22 cellular contexts compared by ENCODE assay signal in genomic region chr7:90698616-90699015, GRCh38.
DNase-seq lines count a peak whose midpoint lies in the region; ATAC-seq, FAIRE-seq and TF ChIP-seq lines count a peak whose summit lies in the region.
"Had no signal": no experiment of that assay in that cellular context is flagged by ENCODE, and none has a peak within 500 bp of the region (broad histone marks: within the 10 kb centered on the region; RNA-seq: fewer than 3 reads in every experiment).

No MANE protein-coding gene starts in this region.

- H3K4me1 ChIP-seq in PC-3 (ENCODE audit: insufficient read depth, low read length) = peaks cover 14% of the 10 kb centered on the region
- no peaks in the 10 kb centered on the region for H3K4me1 ChIP-seq in mammary epithelial cell (ENCODE audit: insufficient read depth, low read length)

- intact Hi-C loops in PC-3 (cut with micrococcal nuclease) (loop anchor here (10.0 kb wide), 1 partner anchor 336 kb away; no protein-coding TSS in a partner anchor), mammary epithelial cell (cut with micrococcal nuclease) (no loop called here)

- H3K79me2 ChIP-seq in PC-3 (ENCODE audit: low read length) (no peaks in the 10 kb centered on the region), mammary epithelial cell (ENCODE audit: insufficient read depth, low read length) (peaks cover 20% of the 10 kb centered on the region)

- dilution Hi-C loops in mammary epithelial cell (cut with HindIII; ENCODE audit: low sequenced_read_pairs) = no loop called here

- TF ChIP-seq CTCF in PC-3 (conservative IDR thresholded peaks at IDR 0.05; ENCODE audit: low read depth, low read length) = no peak
- TF ChIP-seq CTCF in osteocyte (IDR thresholded peaks at IDR 0.05) = no peak
- no peak for TF ChIP-seq CTCF in mammary epithelial cell (conservative IDR thresholded peaks at IDR 0.05 in 1 of 2, IDR thresholded peaks at IDR 0.05 in 1 of 2; ENCODE audit: extremely low read depth in 1 of 2, insufficient read depth in 1 of 2, low read depth in 1 of 2, low read length in 2 of 2)

- H3K36me3 ChIP-seq in PC-3 (ENCODE audit: low read depth, low read length) = no peaks in the 10 kb centered on the region
- no peaks in the 10 kb centered on the region for H3K36me3 ChIP-seq in mammary epithelial cell (ENCODE audit: insufficient read depth, low read length)

- peaks cover 58% of the 10 kb centered on the region for H3K4me1 Mint-ChIP-seq in osteocyte (ENCODE audit: unreplicated experiment)
- peaks cover 2% of the 10 kb centered on the region for H3K4me1 Mint-ChIP-seq in activated T-cell treated with anti-CD3 and anti-CD28 coated beads, Interleukin-2, amount 50 U/mL, for 24 hours (ENCODE audit: low read depth)

- CTCF ChIA-PET in PC-3 (lab: Charles Lee) (no interaction called here), mammary epithelial cell (lab: Charles Lee; ENCODE audit: low non-redundant PET) (no interaction called here)

- H3K27me3 ChIP-seq in PC-3 (ENCODE audit: low read length) (no peaks in the 10 kb centered on the region), mammary epithelial cell (ENCODE audit: insufficient read depth, low read length) (no peaks in the 10 kb centered on the region)

- no peak overlapping the region for H3K27ac ChIP-seq in PC-3 (ENCODE audit: low read length)
- no peak overlapping the region for H3K27ac ChIP-seq in mammary epithelial cell (ENCODE audit: insufficient read depth, low read depth, low read length)
- H3K27ac ChIP-seq: RWPE1 had no signal

- H3K9me2 ChIP-seq in PC-3 (replicated peaks; ENCODE audit: low read length) = no peaks in the 10 kb centered on the region
- H3K9me2 ChIP-seq: SK-N-SH had no signal

- FAIRE-seq in islet of Langerhans (lab: Jason Lieb, UNC) = peak; percentile 58
- FAIRE-seq: GM12891, H1 had no signal

- 90% methylated on average over 2 of the region's 2 CpGs for WGBS in mammary epithelial cell (ENCODE audit: low coverage, missing lambda C conversion rate)

- H3K27me3 Mint-ChIP-seq in osteocyte (ENCODE audit: unreplicated experiment) = no peaks in the 10 kb centered on the region
- no peaks in the 10 kb centered on the region for H3K27me3 Mint-ChIP-seq in activated T-cell treated with anti-CD3 and anti-CD28 coated beads, Interleukin-2, amount 50 U/mL, for 24 hours
- H3K27me3 Mint-ChIP-seq: CD4-positive, CD25-positive, alpha-beta regulatory T cell had no signal

- peak overlapping the region; percentile 15 for H3K27ac Mint-ChIP-seq in osteocyte (ENCODE audit: unreplicated experiment)
- no peak overlapping the region for H3K27ac Mint-ChIP-seq in activated T-cell treated with anti-CD3 and anti-CD28 coated beads, Interleukin-2, amount 50 U/mL, for 24 hours
- H3K27ac Mint-ChIP-seq: CD4-positive, CD25-positive, alpha-beta regulatory T cell had no signal

- ATAC-seq in PC-3 (peak; percentile 49), GM18867 (IDR thresholded peaks at IDR 0.05; ENCODE audit: unreplicated experiment) (no peak)

- no peaks in the 10 kb centered on the region for H3F3A ChIP-seq in PC-3 (ENCODE audit: low read length, unreplicated experiment)

- peaks cover 16% of the 10 kb centered on the region for H3K36me3 Mint-ChIP-seq in osteocyte (ENCODE audit: unreplicated experiment)
- H3K36me3 Mint-ChIP-seq in activated T-cell treated with anti-CD3 and anti-CD28 coated beads, Interleukin-2, amount 50 U/mL, for 24 hours (ENCODE audit: low read depth) = no peaks in the 10 kb centered on the region
- H3K36me3 Mint-ChIP-seq: CD4-positive, CD25-positive, alpha-beta regulatory T cell had no signal

- no peak overlapping the region for H3K4me3 Mint-ChIP-seq in osteocyte (ENCODE audit: unreplicated experiment)
- no peak overlapping the region for H3K4me3 Mint-ChIP-seq in activated T-cell treated with anti-CD3 and anti-CD28 coated beads, Interleukin-2, amount 50 U/mL, for 24 hours
- H3K4me3 Mint-ChIP-seq: CD4-positive, CD25-positive, alpha-beta regulatory T cell had no signal

- no peaks in the 10 kb centered on the region; the same call in 1 of the 2 replicates for H4K20me1 ChIP-seq in PC-3 (ENCODE audit: low read length)
- no peaks in the 10 kb centered on the region for H4K20me1 ChIP-seq in mammary epithelial cell (ENCODE audit: insufficient read depth, low read length)

- no peak overlapping the region for H2AFZ ChIP-seq in PC-3 (ENCODE audit: low read length)
- no peak overlapping the region for H2AFZ ChIP-seq in mammary epithelial cell (ENCODE audit: low read depth, low read length)

- H3K9ac ChIP-seq in PC-3 (ENCODE audit: low read length) = no peak overlapping the region
- H3K9ac ChIP-seq in mammary epithelial cell (ENCODE audit: insufficient read depth, low read length) = no peak overlapping the region
- H3K9ac ChIP-seq: SK-N-SH had no signal

- peak; percentile 51 for DNase-seq in NCI-H1092 (lab: John Stamatoyannopoulos, UW)
- DNase-seq in PC-3 = no peak
- no peak for DNase-seq in osteocyte (ENCODE audit: extremely low spot score, unreplicated experiment)
- no peak for DNase-seq in activated T-cell treated with anti-CD3 and anti-CD28 coated beads, Interleukin-2, amount 50 U/mL, for 24 hours
- no peak for DNase-seq in mammary epithelial cell
- DNase-seq in glomerular visceral epithelial cell (ENCODE audit: extremely low spot score) = no peak
- DNase-seq: Caco-2; CD4-positive, CD25-positive, alpha-beta regulatory T cell; DMS 273 treated with DMSO at 0.1 percent for 48 hours; DMS79 treated with DMSO at 0.1 percent for 48 hours; MM.1S; NCI-H1417 treated with DMSO at 0.1 percent for 48 hours; NCI-H187; NCI-H446; NCI-H526; SHP77 treated with DMSO at 0.1 percent for 48 hours; SK-N-SH had no signal

- no peaks in the 10 kb centered on the region for H3K9me3 Mint-ChIP-seq in osteocyte (ENCODE audit: unreplicated experiment)
- H3K9me3 Mint-ChIP-seq in activated T-cell treated with anti-CD3 and anti-CD28 coated beads, Interleukin-2, amount 50 U/mL, for 24 hours = peaks cover 2% of the 10 kb centered on the region

- H3K4me2 ChIP-seq in PC-3 (ENCODE audit: low read length) (no peak overlapping the region), mammary epithelial cell (ENCODE audit: insufficient read depth, low read depth, low read length) (no peak overlapping the region)
- H3K4me2 ChIP-seq: SK-N-SH had no signal

- H3K9me3 ChIP-seq in PC-3 (ENCODE audit: low read length) (no peaks in the 10 kb centered on the region), mammary epithelial cell (replicated peaks; ENCODE audit: insufficient read depth, low read length) (no peaks in the 10 kb centered on the region)
- H3K9me3 ChIP-seq: Caco-2, SK-N-SH had no signal

- BruUV-seq in PC-3 (replicated peaks; lab: Mats Ljungman, UMichigan) (no TSS peak), mammary epithelial cell (replicated peaks; lab: Mats Ljungman, UMichigan) (no TSS peak)

- H3K4me3 ChIP-seq in PC-3 (ENCODE audit: low read length) = no peak overlapping the region
- H3K4me3 ChIP-seq in mammary epithelial cell (replicated peaks in 1 of 3; ENCODE audit: insufficient read depth in 1 of 3, low read depth in 2 of 3, low read length in 3 of 3) = no peak overlapping the region

- POLR2A ChIA-PET in PC-3 (lab: Charles Lee; ENCODE audit: unreplicated experiment) = no interaction called here

- in situ Hi-C loops in mammary epithelial cell (cut with MboI; ENCODE audit: low sequenced_read_pairs in 2 of 2) = no loop called here
